1 cellular context compared by ENCODE assay signal in genomic region chr6:127520061-127520460, GRCh38.
TF ChIP-seq lines count a peak whose summit lies in the region.

No MANE protein-coding gene starts in this region.

TF ChIP-seq in HepG2, 621 proteins besides CTCF, POLR2A, EP300 and RAD21 (continued from another document):
- TF ChIP-seq, protein P1, sequence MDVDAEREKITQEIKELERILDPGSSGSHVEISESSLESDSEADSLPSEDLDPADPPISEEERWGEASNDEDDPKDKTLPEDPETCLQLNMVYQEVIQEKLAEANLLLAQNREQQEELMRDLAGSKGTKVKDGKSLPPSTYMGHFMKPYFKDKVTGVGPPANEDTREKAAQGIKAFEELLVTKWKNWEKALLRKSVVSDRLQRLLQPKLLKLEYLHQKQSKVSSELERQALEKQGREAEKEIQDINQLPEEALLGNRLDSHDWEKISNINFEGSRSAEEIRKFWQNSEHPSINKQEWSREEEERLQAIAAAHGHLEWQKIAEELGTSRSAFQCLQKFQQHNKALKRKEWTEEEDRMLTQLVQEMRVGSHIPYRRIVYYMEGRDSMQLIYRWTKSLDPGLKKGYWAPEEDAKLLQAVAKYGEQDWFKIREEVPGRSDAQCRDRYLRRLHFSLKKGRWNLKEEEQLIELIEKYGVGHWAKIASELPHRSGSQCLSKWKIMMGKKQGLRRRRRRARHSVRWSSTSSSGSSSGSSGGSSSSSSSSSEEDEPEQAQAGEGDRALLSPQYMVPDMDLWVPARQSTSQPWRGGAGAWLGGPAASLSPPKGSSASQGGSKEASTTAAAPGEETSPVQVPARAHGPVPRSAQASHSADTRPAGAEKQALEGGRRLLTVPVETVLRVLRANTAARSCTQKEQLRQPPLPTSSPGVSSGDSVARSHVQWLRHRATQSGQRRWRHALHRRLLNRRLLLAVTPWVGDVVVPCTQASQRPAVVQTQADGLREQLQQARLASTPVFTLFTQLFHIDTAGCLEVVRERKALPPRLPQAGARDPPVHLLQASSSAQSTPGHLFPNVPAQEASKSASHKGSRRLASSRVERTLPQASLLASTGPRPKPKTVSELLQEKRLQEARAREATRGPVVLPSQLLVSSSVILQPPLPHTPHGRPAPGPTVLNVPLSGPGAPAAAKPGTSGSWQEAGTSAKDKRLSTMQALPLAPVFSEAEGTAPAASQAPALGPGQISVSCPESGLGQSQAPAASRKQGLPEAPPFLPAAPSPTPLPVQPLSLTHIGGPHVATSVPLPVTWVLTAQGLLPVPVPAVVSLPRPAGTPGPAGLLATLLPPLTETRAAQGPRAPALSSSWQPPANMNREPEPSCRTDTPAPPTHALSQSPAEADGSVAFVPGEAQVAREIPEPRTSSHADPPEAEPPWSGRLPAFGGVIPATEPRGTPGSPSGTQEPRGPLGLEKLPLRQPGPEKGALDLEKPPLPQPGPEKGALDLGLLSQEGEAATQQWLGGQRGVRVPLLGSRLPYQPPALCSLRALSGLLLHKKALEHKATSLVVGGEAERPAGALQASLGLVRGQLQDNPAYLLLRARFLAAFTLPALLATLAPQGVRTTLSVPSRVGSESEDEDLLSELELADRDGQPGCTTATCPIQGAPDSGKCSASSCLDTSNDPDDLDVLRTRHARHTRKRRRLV (CRISPR knock-in tag; IDR thresholded peaks at IDR 0.05) = no peak
- TF ChIP-seq MEIS1 (CRISPR knock-in tag; IDR thresholded peaks at IDR 0.05; ENCODE audit: borderline replicate concordance) = no peak
- TF ChIP-seq ZNF564 (CRISPR knock-in tag; IDR thresholded peaks at IDR 0.05) = no peak
- TF ChIP-seq BHLHE40 (IDR thresholded peaks at IDR 0.05; ENCODE audit: low read length) = no peak
- no peak for TF ChIP-seq SNAPC5 (CRISPR knock-in tag; IDR thresholded peaks at IDR 0.05; ENCODE audit: borderline replicate concordance)
- TF ChIP-seq NR2C2 (CRISPR knock-in tag; IDR thresholded peaks at IDR 0.05; ENCODE audit: borderline replicate concordance) = no peak
- no peak for TF ChIP-seq FIP1L1 (IDR thresholded peaks at IDR 0.05; ENCODE audit: borderline replicate concordance, insufficient read depth, low read depth, low read length)
- no peak for TF ChIP-seq KAT2B (IDR thresholded peaks at IDR 0.05; ENCODE audit: borderline replicate concordance, low read depth, low read length)
- TF ChIP-seq ZNF12 (CRISPR knock-in tag; IDR thresholded peaks at IDR 0.05) = peak; percentile 17; the same call in 1 of the 2 replicates
- TF ChIP-seq ZNF784 (CRISPR knock-in tag; IDR thresholded peaks at IDR 0.05; ENCODE audit: borderline replicate concordance) = no peak
- TF ChIP-seq, protein P2, sequence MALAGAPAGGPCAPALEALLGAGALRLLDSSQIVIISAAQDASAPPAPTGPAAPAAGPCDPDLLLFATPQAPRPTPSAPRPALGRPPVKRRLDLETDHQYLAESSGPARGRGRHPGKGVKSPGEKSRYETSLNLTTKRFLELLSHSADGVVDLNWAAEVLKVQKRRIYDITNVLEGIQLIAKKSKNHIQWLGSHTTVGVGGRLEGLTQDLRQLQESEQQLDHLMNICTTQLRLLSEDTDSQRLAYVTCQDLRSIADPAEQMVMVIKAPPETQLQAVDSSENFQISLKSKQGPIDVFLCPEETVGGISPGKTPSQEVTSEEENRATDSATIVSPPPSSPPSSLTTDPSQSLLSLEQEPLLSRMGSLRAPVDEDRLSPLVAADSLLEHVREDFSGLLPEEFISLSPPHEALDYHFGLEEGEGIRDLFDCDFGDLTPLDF (CRISPR knock-in tag; IDR thresholded peaks at IDR 0.05) = no peak
- TF ChIP-seq ZMYM4 (CRISPR knock-in tag; IDR thresholded peaks at IDR 0.05) = no peak
- no peak for TF ChIP-seq ZBED4 (CRISPR knock-in tag; IDR thresholded peaks at IDR 0.05; ENCODE audit: borderline replicate concordance)
- TF ChIP-seq IRF2 (CRISPR knock-in tag; IDR thresholded peaks at IDR 0.05) = no peak
- TF ChIP-seq, protein P3, sequence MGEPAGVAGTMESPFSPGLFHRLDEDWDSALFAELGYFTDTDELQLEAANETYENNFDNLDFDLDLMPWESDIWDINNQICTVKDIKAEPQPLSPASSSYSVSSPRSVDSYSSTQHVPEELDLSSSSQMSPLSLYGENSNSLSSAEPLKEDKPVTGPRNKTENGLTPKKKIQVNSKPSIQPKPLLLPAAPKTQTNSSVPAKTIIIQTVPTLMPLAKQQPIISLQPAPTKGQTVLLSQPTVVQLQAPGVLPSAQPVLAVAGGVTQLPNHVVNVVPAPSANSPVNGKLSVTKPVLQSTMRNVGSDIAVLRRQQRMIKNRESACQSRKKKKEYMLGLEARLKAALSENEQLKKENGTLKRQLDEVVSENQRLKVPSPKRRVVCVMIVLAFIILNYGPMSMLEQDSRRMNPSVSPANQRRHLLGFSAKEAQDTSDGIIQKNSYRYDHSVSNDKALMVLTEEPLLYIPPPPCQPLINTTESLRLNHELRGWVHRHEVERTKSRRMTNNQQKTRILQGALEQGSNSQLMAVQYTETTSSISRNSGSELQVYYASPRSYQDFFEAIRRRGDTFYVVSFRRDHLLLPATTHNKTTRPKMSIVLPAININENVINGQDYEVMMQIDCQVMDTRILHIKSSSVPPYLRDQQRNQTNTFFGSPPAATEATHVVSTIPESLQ (CRISPR knock-in tag; conservative IDR thresholded peaks at IDR 0.05) = no peak
- TF ChIP-seq KLF13 (CRISPR knock-in tag; IDR thresholded peaks at IDR 0.05) = no peak
- peak; percentile 93 for TF ChIP-seq MIER2 (CRISPR knock-in tag; IDR thresholded peaks at IDR 0.05)
- no peak for TF ChIP-seq SUZ12 (IDR thresholded peaks at IDR 0.05; ENCODE audit: low read depth, low read length)
- no peak for TF ChIP-seq CHD2 (IDR thresholded peaks at IDR 0.05; ENCODE audit: low read depth, low read length)
- TF ChIP-seq ZNF264 (CRISPR knock-in tag; IDR thresholded peaks at IDR 0.05) = no peak
- no peak for TF ChIP-seq ZNF879 (CRISPR knock-in tag; IDR thresholded peaks at IDR 0.05)
- TF ChIP-seq ZNF570 (CRISPR knock-in tag; IDR thresholded peaks at IDR 0.05; ENCODE audit: borderline replicate concordance) = no peak
- peak; percentile 79 for TF ChIP-seq EHMT2 (IDR thresholded peaks at IDR 0.05; ENCODE audit: borderline replicate concordance, low read depth, low read length)
- TF ChIP-seq ELF3 (CRISPR knock-in tag; IDR thresholded peaks at IDR 0.05) = no peak
- no peak for TF ChIP-seq DNMT3B (CRISPR knock-in tag; conservative IDR thresholded peaks at IDR 0.05)
- TF ChIP-seq, protein P4, sequence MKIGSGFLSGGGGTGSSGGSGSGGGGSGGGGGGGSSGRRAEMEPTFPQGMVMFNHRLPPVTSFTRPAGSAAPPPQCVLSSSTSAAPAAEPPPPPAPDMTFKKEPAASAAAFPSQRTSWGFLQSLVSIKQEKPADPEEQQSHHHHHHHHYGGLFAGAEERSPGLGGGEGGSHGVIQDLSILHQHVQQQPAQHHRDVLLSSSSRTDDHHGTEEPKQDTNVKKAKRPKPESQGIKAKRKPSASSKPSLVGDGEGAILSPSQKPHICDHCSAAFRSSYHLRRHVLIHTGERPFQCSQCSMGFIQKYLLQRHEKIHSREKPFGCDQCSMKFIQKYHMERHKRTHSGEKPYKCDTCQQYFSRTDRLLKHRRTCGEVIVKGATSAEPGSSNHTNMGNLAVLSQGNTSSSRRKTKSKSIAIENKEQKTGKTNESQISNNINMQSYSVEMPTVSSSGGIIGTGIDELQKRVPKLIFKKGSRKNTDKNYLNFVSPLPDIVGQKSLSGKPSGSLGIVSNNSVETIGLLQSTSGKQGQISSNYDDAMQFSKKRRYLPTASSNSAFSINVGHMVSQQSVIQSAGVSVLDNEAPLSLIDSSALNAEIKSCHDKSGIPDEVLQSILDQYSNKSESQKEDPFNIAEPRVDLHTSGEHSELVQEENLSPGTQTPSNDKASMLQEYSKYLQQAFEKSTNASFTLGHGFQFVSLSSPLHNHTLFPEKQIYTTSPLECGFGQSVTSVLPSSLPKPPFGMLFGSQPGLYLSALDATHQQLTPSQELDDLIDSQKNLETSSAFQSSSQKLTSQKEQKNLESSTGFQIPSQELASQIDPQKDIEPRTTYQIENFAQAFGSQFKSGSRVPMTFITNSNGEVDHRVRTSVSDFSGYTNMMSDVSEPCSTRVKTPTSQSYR (CRISPR knock-in tag; IDR thresholded peaks at IDR 0.05; ENCODE audit: borderline replicate concordance) = no peak
- TF ChIP-seq, protein P5, sequence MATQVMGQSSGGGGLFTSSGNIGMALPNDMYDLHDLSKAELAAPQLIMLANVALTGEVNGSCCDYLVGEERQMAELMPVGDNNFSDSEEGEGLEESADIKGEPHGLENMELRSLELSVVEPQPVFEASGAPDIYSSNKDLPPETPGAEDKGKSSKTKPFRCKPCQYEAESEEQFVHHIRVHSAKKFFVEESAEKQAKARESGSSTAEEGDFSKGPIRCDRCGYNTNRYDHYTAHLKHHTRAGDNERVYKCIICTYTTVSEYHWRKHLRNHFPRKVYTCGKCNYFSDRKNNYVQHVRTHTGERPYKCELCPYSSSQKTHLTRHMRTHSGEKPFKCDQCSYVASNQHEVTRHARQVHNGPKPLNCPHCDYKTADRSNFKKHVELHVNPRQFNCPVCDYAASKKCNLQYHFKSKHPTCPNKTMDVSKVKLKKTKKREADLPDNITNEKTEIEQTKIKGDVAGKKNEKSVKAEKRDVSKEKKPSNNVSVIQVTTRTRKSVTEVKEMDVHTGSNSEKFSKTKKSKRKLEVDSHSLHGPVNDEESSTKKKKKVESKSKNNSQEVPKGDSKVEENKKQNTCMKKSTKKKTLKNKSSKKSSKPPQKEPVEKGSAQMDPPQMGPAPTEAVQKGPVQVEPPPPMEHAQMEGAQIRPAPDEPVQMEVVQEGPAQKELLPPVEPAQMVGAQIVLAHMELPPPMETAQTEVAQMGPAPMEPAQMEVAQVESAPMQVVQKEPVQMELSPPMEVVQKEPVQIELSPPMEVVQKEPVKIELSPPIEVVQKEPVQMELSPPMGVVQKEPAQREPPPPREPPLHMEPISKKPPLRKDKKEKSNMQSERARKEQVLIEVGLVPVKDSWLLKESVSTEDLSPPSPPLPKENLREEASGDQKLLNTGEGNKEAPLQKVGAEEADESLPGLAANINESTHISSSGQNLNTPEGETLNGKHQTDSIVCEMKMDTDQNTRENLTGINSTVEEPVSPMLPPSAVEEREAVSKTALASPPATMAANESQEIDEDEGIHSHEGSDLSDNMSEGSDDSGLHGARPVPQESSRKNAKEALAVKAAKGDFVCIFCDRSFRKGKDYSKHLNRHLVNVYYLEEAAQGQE (IDR thresholded peaks at IDR 0.05; ENCODE audit: borderline replicate concordance in 1 of 2, low read depth in 1 of 2, low read length in 2 of 2) = peak; percentile 59 to 98
- no peak for TF ChIP-seq HDAC6 (IDR thresholded peaks at IDR 0.05; ENCODE audit: low read depth, low read length)
